ENCODE assay signal across 10 cellular contexts in genomic region chrX:47618923-47619485, GRCh38. TPM values are rescaled to one million over a fixed set of nuclear protein-coding genes. Genes with fewer than 3 reads are reported as not detected.
DNase-seq lines count a peak whose midpoint lies in the region; ATAC-seq and TF ChIP-seq lines count a peak whose summit lies in the region.
"Had no signal": no experiment of that assay in that cellular context is flagged by ENCODE, and none has a peak within 500 bp of the region (broad histone marks: within the 10 kb centered on the region; RNA-seq: fewer than 3 reads in every experiment).

No MANE protein-coding gene starts in this region.

- no peaks in the 10 kb centered on the region for H3K36me3 ChIP-seq in breast epithelium
- no peaks in the 10 kb centered on the region for H3K36me3 ChIP-seq in thymus (ENCODE audit: control insufficient read depth, insufficient read depth)
- H3K36me3 ChIP-seq: tibial artery had no signal

- no TSS peak for BruUV-seq in MCF 10A (replicated peaks; lab: Mats Ljungman, UMichigan)

- TF ChIP-seq CTCF in MCF 10A (IDR thresholded peaks at IDR 0.05; ENCODE audit: unreplicated experiment) (no peak), breast epithelium (IDR thresholded peaks at IDR 0.05) (no peak)

- CTCF ChIA-PET in MCF 10A (lab: Yijun Ruan, JAX): no interaction called here

- H3K9me3 ChIP-seq in breast epithelium (peaks cover 0 to 2% of the 10 kb centered on the region in 2 donors), thymus (ENCODE audit: control insufficient read depth) (no peaks in the 10 kb centered on the region)
- H3K9me3 ChIP-seq: tibial artery had no signal

- no peaks in the 10 kb centered on the region for H3K4me1 Mint-ChIP-seq in MCF 10A (ENCODE audit: insufficient read depth, unreplicated experiment)
- peaks cover 10% of the 10 kb centered on the region for H3K4me1 Mint-ChIP-seq in activated T-helper 2 cell treated with anti-CD3 and anti-CD28 coated beads, Interferon-gamma antibody, Interleukin-2, Interleukin-4, amounts not matched to agents 10 μg/mL and 5 μg/mL and 100 μg/mL, durations not matched to agents 14 hours and 24 hours and 36 hours (ENCODE audit: low read depth)
- peaks cover 0 to 4% of the 10 kb centered on the region in 2 donors for H3K4me1 Mint-ChIP-seq in immature natural killer cell

- no peak overlapping the region for H3K27ac Mint-ChIP-seq in MCF 10A (ENCODE audit: low read depth, unreplicated experiment)
- no peak overlapping the region for H3K27ac Mint-ChIP-seq in activated T-helper 2 cell treated with anti-CD3 and anti-CD28 coated beads, Interferon-gamma antibody, Interleukin-2, Interleukin-4, amounts not matched to agents 10 μg/mL and 5 μg/mL and 100 μg/mL, durations not matched to agents 14 hours and 24 hours and 36 hours
- peak overlapping the region in 2 of 6 donors; percentile 23 to 33 for H3K27ac Mint-ChIP-seq in immature natural killer cell

- intact Hi-C loops in MCF 10A (cut with micrococcal nuclease): no loop called here
- intact Hi-C loops in breast epithelium (cut with DNase I; ENCODE audit: low total_unique reads): no loop called here
- intact Hi-C loops in activated T-helper 2 cell treated with anti-CD3 and anti-CD28 coated beads, Interferon-gamma antibody, Interleukin-2, Interleukin-4, amounts not matched to agents 10 μg/mL and 5 μg/mL and 100 μg/mL, durations not matched to agents 14 hours and 24 hours and 36 hours (cut with micrococcal nuclease): no loop called here

- peak overlapping the region in 1 of 3 donors; percentile 62 for H3K4me3 ChIP-seq in breast epithelium
- H3K4me3 ChIP-seq in thymus (ENCODE audit: low read length): peak overlapping the region; percentile 35

- no peak for ATAC-seq in HG02885 (IDR thresholded peaks at IDR 0.05; ENCODE audit: poor library complexity, unreplicated experiment)
- ATAC-seq in GM19463 (IDR thresholded peaks at IDR 0.05; ENCODE audit: unreplicated experiment): no peak

- H3K9me3 Mint-ChIP-seq in MCF 10A (ENCODE audit: unreplicated experiment) (no peaks in the 10 kb centered on the region), immature natural killer cell (peaks cover 0 to 4% (median 0%) of the 10 kb centered on the region in 6 donors)
- H3K9me3 Mint-ChIP-seq in activated T-helper 2 cell treated with anti-CD3 and anti-CD28 coated beads, Interferon-gamma antibody, Interleukin-2, Interleukin-4, amounts not matched to agents 10 μg/mL and 5 μg/mL and 100 μg/mL, durations not matched to agents 14 hours and 24 hours and 36 hours: no peaks in the 10 kb centered on the region

- whole genome bisulfite sequencing in thymus: 40% methylated on average over 32 of the region's 32 CpGs

- H3K4me1 ChIP-seq in breast epithelium (no peaks in the 10 kb centered on the region), thymus (ENCODE audit: control insufficient read depth, insufficient read depth, low read length) (peaks cover 6% of the 10 kb centered on the region)

- H3K36me3 Mint-ChIP-seq in MCF 10A (ENCODE audit: insufficient read depth, unreplicated experiment): peaks cover 6% of the 10 kb centered on the region
- no peaks in the 10 kb centered on the region for H3K36me3 Mint-ChIP-seq in activated T-helper 2 cell treated with anti-CD3 and anti-CD28 coated beads, Interferon-gamma antibody, Interleukin-2, Interleukin-4, amounts not matched to agents 10 μg/mL and 5 μg/mL and 100 μg/mL, durations not matched to agents 14 hours and 24 hours and 36 hours (ENCODE audit: low read depth)
- H3K36me3 Mint-ChIP-seq in immature natural killer cell: no peaks in the 10 kb centered on the region

- POLR2A ChIA-PET in MCF 10A (lab: Yijun Ruan, JAX): no interaction called here

- peak overlapping the region; percentile 59 for H3K4me3 Mint-ChIP-seq in MCF 10A (ENCODE audit: unreplicated experiment)
- peak overlapping the region; percentile 58 for H3K4me3 Mint-ChIP-seq in activated T-helper 2 cell treated with anti-CD3 and anti-CD28 coated beads, Interferon-gamma antibody, Interleukin-2, Interleukin-4, amounts not matched to agents 10 μg/mL and 5 μg/mL and 100 μg/mL, durations not matched to agents 14 hours and 24 hours and 36 hours (ENCODE audit: low read depth)
- H3K4me3 Mint-ChIP-seq in immature natural killer cell: peak overlapping the region; percentile 12 to 75 (median 52)

- no peaks in the 10 kb centered on the region for H3K27me3 Mint-ChIP-seq in MCF 10A (ENCODE audit: insufficient read depth, unreplicated experiment)
- H3K27me3 Mint-ChIP-seq in activated T-helper 2 cell treated with anti-CD3 and anti-CD28 coated beads, Interferon-gamma antibody, Interleukin-2, Interleukin-4, amounts not matched to agents 10 μg/mL and 5 μg/mL and 100 μg/mL, durations not matched to agents 14 hours and 24 hours and 36 hours (ENCODE audit: low read depth): peaks cover 36% of the 10 kb centered on the region
- H3K27me3 Mint-ChIP-seq in immature natural killer cell (ENCODE audit: low read depth in 3 of 3): peaks cover 11 to 18% (median 17%) of the 10 kb centered on the region in 3 donors

- no peak overlapping the region for H3K27ac ChIP-seq in breast epithelium
- no peak overlapping the region for H3K27ac ChIP-seq in thymus (ENCODE audit: low read depth)
- H3K27ac ChIP-seq: tibial artery had no signal

- H3K27me3 ChIP-seq in breast epithelium (peaks cover 0 to 41% of the 10 kb centered on the region in 2 donors), thymus (ENCODE audit: control insufficient read depth, insufficient read depth) (peaks cover 4% of the 10 kb centered on the region)

- no peak for TF ChIP-seq POLR2A in breast epithelium (IDR thresholded peaks at IDR 0.05)

- DNase-seq in MCF 10A (ENCODE audit: unreplicated experiment) (no peak), breast epithelium (ENCODE audit: low spot score in 2 of 2) (no peak), immature natural killer cell (no peak)
- no peak for DNase-seq in activated T-helper 2 cell treated with anti-CD3 and anti-CD28 coated beads, Interferon-gamma antibody, Interleukin-2, Interleukin-4, amounts not matched to agents 10 μg/mL and 5 μg/mL and 100 μg/mL, durations not matched to agents 14 hours and 24 hours and 36 hours (ENCODE audit: low spot score)
- no peak for DNase-seq in activated CD8-positive, alpha-beta memory T cell treated with anti-CD3 and anti-CD28 coated beads, Interleukin-2, amount 50 U/mL, for 4 hours

RNA-seq across cellular contexts. Expression of gene SYN1, which starts 0.7 kb away (rescaled TPM):
- 0.27 and 0.49 TPM in 2 replicates for total RNA-seq in MCF 10A (2022)
- total RNA-seq in breast epithelium: not detected
- 0.21 TPM in 2 replicates for total RNA-seq in activated T-helper 2 cell treated with anti-CD3 and anti-CD28 coated beads, Interferon-gamma antibody, Interleukin-2, Interleukin-4, amounts not matched to agents 10 μg/mL and 5 μg/mL and 100 μg/mL, durations not matched to agents 14 hours and 24 hours and 36 hours
- polyA plus RNA-seq in immature natural killer cell: under 1 TPM in 1 of 3 donors, not detected in 2; 0.11 TPM
- 4.0 TPM for polyA plus RNA-seq in thymus
- total RNA-seq: OCI-LY7 had no signal

RNA-seq across cellular contexts. Expression of gene CFP, which starts 10.7 kb away (rescaled TPM):
- total RNA-seq in MCF 10A (2022): 0.56 and 0.71 TPM in 2 replicates
- 10 to 100 TPM in 1 of 3 donors, 1 to 10 TPM in 2; 2.6 to 17.4 (median 3.3) TPM for total RNA-seq in breast epithelium
- total RNA-seq in activated T-helper 2 cell treated with anti-CD3 and anti-CD28 coated beads, Interferon-gamma antibody, Interleukin-2, Interleukin-4, amounts not matched to agents 10 μg/mL and 5 μg/mL and 100 μg/mL, durations not matched to agents 14 hours and 24 hours and 36 hours: 3.0 and 3.3 TPM in 2 replicates
- polyA plus RNA-seq in immature natural killer cell: 10 to 100 TPM in 2 of 3 donors, 1 to 10 TPM in 1; 1.3 to 22.0 (median 13.3) TPM
- 27.8 TPM for polyA plus RNA-seq in thymus

RNA-seq across cellular contexts. Expression of gene ELK1, which starts 31.4 kb away (rescaled TPM):
- total RNA-seq in MCF 10A (2022) (48.8 and 51.7 TPM in 2 replicates), breast epithelium (10 to 100 TPM; 18.0 to 22.0 (median 21.0) TPM)
- 108 and 110 TPM in 2 replicates for total RNA-seq in activated T-helper 2 cell treated with anti-CD3 and anti-CD28 coated beads, Interferon-gamma antibody, Interleukin-2, Interleukin-4, amounts not matched to agents 10 μg/mL and 5 μg/mL and 100 μg/mL, durations not matched to agents 14 hours and 24 hours and 36 hours
- polyA plus RNA-seq in immature natural killer cell (1 to 10 TPM; 8.4 to 9.4 (median 9.1) TPM), thymus (21.7 TPM)

RNA-seq across cellular contexts. Expression of gene TIMP1, which starts 36.8 kb away (rescaled TPM):
- total RNA-seq in MCF 10A (2022) (647 and 720 TPM in 2 replicates), breast epithelium (100 to 1,000 TPM in 2 of 3 donors, 10 to 100 TPM in 1; 85.9 to 225 (median 180) TPM)
- 76.5 and 77.1 TPM in 2 replicates for total RNA-seq in activated T-helper 2 cell treated with anti-CD3 and anti-CD28 coated beads, Interferon-gamma antibody, Interleukin-2, Interleukin-4, amounts not matched to agents 10 μg/mL and 5 μg/mL and 100 μg/mL, durations not matched to agents 14 hours and 24 hours and 36 hours
- polyA plus RNA-seq in immature natural killer cell (100 to 1,000 TPM; 153 to 275 (median 237) TPM), thymus (344 TPM)
- total RNA-seq: OCI-LY7 had no signal

RNA-seq across cellular contexts. Expression of gene UXT, which starts 40.0 kb away (rescaled TPM):
- total RNA-seq in MCF 10A (2022) (112 and 140 TPM in 2 replicates), breast epithelium (100 to 1,000 TPM; 130 to 155 (median 140) TPM)
- 204 and 208 TPM in 2 replicates for total RNA-seq in activated T-helper 2 cell treated with anti-CD3 and anti-CD28 coated beads, Interferon-gamma antibody, Interleukin-2, Interleukin-4, amounts not matched to agents 10 μg/mL and 5 μg/mL and 100 μg/mL, durations not matched to agents 14 hours and 24 hours and 36 hours
- polyA plus RNA-seq in immature natural killer cell (100 to 1,000 TPM; 179 to 256 (median 190) TPM), thymus (242 TPM)
